Comparison of ENCODE assay signal across 8 cellular contexts in genomic region chr6:3456395-3456767, GRCh38. TPM values are rescaled to one million over a fixed set of nuclear protein-coding genes. Genes with fewer than 3 reads are reported as not detected.
DNase-seq lines count a peak whose midpoint lies in the region; ATAC-seq and TF ChIP-seq lines count a peak whose summit lies in the region.

No MANE protein-coding gene starts in this region.

- no peaks in the 10 kb centered on the region for H3K36me3 Mint-ChIP-seq in naive thymus-derived CD8-positive, alpha-beta T cell

- POLR2A ChIA-PET in GM10248 (lab: Yijun Ruan, JAX): no interaction called here
- POLR2A ChIA-PET in HEK293T (lab: Yijun Ruan, JAX): interaction anchor here (1.0 kb wide), 1 partner anchor 16 kb away, joined by 4 read pairs; no protein-coding TSS in a partner anchor
- POLR2A ChIA-PET in naive thymus-derived CD8-positive, alpha-beta T cell (lab: Charles Lee): no interaction called here

- H3K27me3 Mint-ChIP-seq in naive thymus-derived CD8-positive, alpha-beta T cell: peaks cover 0 to 25% (median 4%) of the 10 kb centered on the region in 5 donors

- no peak overlapping the region for H3K27ac Mint-ChIP-seq in naive thymus-derived CD8-positive, alpha-beta T cell

- no peak for TF ChIP-seq CTCF in GM10248 (IDR thresholded peaks at IDR 0.05; ENCODE audit: control extremely low read depth, extremely low read depth, low read depth, missing control alignments)

- H3K9me3 Mint-ChIP-seq in naive thymus-derived CD8-positive, alpha-beta T cell: no peaks in the 10 kb centered on the region

- CTCF ChIA-PET in GM10248 (lab: Yijun Ruan, JAX) (interaction anchor here (0.7 to 1.0 kb wide), 4 partner anchors 10 to 54 kb away, joined by 3 read pairs; no protein-coding TSS in a partner anchor), HEK293T (lab: Yijun Ruan, JAX) (interaction anchor here (0.8 to 0.9 kb wide), 2 partner anchors 15 to 34 kb away, joined by 3 read pairs; no protein-coding TSS in a partner anchor)

- peak; percentile 13 to 46 for ATAC-seq in naive thymus-derived CD8-positive, alpha-beta T cell
- ATAC-seq in HG03460 (IDR thresholded peaks at IDR 0.05; ENCODE audit: unreplicated experiment): no peak

- no peak overlapping the region for H3K4me3 Mint-ChIP-seq in naive thymus-derived CD8-positive, alpha-beta T cell

- peak overlapping the region; percentile 72 for H3K27ac ChIP-seq in caudate nucleus (ENCODE audit: low read depth, low read length)

- DNase-seq in GM10248 (ENCODE audit: extremely low spot score) (peak; percentile 43), HEK293T (ENCODE audit: extremely low spot score) (peak; percentile 47), caudate nucleus (lab: John Stamatoyannopoulos, UW) (no peak), NCI-H2029 treated with DMSO at 0.1 percent for 48 hours (lab: John Stamatoyannopoulos, UW) (no peak), NCI-H1694 (lab: John Stamatoyannopoulos, UW) (no peak), DMS114 treated with DMSO at 0.1 percent for 48 hours (lab: John Stamatoyannopoulos, UW; ENCODE audit: unreplicated experiment) (no peak)
- DNase-seq in naive thymus-derived CD8-positive, alpha-beta T cell: peak in 3 of 10 donors; percentile 21 to 23 (median 22)

- H3K4me1 Mint-ChIP-seq in naive thymus-derived CD8-positive, alpha-beta T cell: peaks cover 5 to 11% (median 7%) of the 10 kb centered on the region in 4 donors

TF ChIP-seq in HEK293T, 16 proteins besides CTCF, POLR2A, EP300 and RAD21:
- TF ChIP-seq CTBP1 (IDR thresholded peaks at IDR 0.05; ENCODE audit: borderline replicate concordance): no peak
- TF ChIP-seq NFRKB (IDR thresholded peaks at IDR 0.05): no peak
- TF ChIP-seq SP1 (IDR thresholded peaks at IDR 0.05): no peak
- TF ChIP-seq TARDBP (IDR thresholded peaks at IDR 0.05): no peak
- no peak for TF ChIP-seq PKNOX1 (IDR thresholded peaks at IDR 0.05)
- TF ChIP-seq FOXA1 (IDR thresholded peaks at IDR 0.05): no peak
- TF ChIP-seq FOXK2 (IDR thresholded peaks at IDR 0.05): no peak
- no peak for TF ChIP-seq ELF4 (IDR thresholded peaks at IDR 0.05)
- no peak for TF ChIP-seq HDGF (IDR thresholded peaks at IDR 0.05; ENCODE audit: borderline replicate concordance)
- TF ChIP-seq FOXM1 (IDR thresholded peaks at IDR 0.05; ENCODE audit: borderline replicate concordance): no peak
- no peak for TF ChIP-seq SUZ12 (IDR thresholded peaks at IDR 0.05)
- TF ChIP-seq ZNF384 (IDR thresholded peaks at IDR 0.05): no peak
- no peak for TF ChIP-seq LEF1 (IDR thresholded peaks at IDR 0.05; ENCODE audit: borderline replicate concordance)
- TF ChIP-seq L3MBTL2 (conservative IDR thresholded peaks at IDR 0.05): no peak
- TF ChIP-seq ARNT (IDR thresholded peaks at IDR 0.05): no peak
- no peak for TF ChIP-seq BHLHE40 (IDR thresholded peaks at IDR 0.05; ENCODE audit: borderline replicate concordance)

RNA-seq across cellular contexts. Expression of gene SLC22A23, which starts 0.5 kb away (rescaled TPM):
- 1 to 10 TPM; 5.0 to 5.6 TPM for total RNA-seq in naive thymus-derived CD8-positive, alpha-beta T cell
- polyA plus RNA-seq in naive thymus-derived CD8-positive, alpha-beta T cell: 1 to 10 TPM in 1 of 3 donors, under 1 TPM in 2; 0.36 to 2.8 (median 0.50) TPM

Comparison
In these comparisons a context has a peak if more than half of its experiments do, and no peak if none do; other contexts are left out.
1. DNase-seq: peak in GM10248 (single experiment) and HEK293T (single experiment); none in caudate nucleus (0 of 61), NCI-H2029 treated with DMSO at 0.1 percent for 48 hours (single experiment), NCI-H1694 (single experiment) and DMS114 treated with DMSO at 0.1 percent for 48 hours (single experiment).